Comparison of ENCODE assay signal across 27 cellular contexts in the genomic region with DNA sequence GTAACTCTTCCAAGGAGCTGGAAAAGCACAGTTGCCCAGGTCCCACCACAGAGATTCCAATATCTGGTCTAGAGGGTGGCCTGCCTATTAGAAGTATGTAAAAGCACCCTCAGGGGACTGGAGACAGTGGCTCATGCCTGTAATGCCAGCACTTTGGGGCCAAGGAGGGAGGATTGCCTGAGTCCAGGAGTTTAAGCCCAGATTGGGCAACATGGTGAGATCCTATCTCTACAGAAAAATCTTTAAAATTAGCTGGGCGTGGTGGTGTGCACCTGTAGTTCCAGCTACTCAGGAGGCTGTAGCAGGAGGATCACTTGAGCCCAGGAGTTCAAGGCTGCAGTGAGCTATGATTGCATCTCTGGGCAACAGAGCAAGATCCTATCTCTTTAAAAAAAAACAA.
"Had no signal": no experiment of that assay in that cellular context is flagged by ENCODE, and none has a peak within 500 bp of the region (broad histone marks: within the 10 kb centered on the region; RNA-seq: fewer than 3 reads in every experiment).

No MANE protein-coding gene starts in this region.

- H3K4me1 ChIP-seq: colonic mucosa, esophagus muscularis mucosa, esophagus squamous epithelium, foreskin keratinocyte, gastrocnemius medialis, gastroesophageal sphincter, heart left ventricle, heart right ventricle had no signal

- DNase-seq: colonic mucosa; cortex of kidney; dermis blood vessel endothelial cell; dorsolateral prefrontal cortex; effector CD4-positive, alpha-beta T cell; effector CD8-positive, alpha-beta T cell; effector memory CD4-positive, alpha-beta T cell; effector memory CD8-positive, alpha-beta T cell; endodermal cell; erythroblast; esophagus squamous epithelium; foreskin fibroblast; foreskin keratinocyte; foreskin melanocyte; gastrocnemius medialis; glutamatergic neuron; head of caudate nucleus; heart left ventricle; heart right ventricle had no signal

- H3K9me3 ChIP-seq: colonic mucosa, esophagus squamous epithelium, gastrocnemius medialis had no signal

- FAIRE-seq: colon, endometrium, endothelial cell of umbilical vein, frontal cortex had no signal

- H3K4me3 ChIP-seq: colonic mucosa, coronary artery, dorsolateral prefrontal cortex, esophagus muscularis mucosa, esophagus squamous epithelium, gastrocnemius medialis, gastroesophageal sphincter, heart left ventricle, heart right ventricle had no signal

- H3K27me3 ChIP-seq: colonic mucosa, esophagus muscularis mucosa, esophagus squamous epithelium, foreskin keratinocyte, gastrocnemius medialis, gastroesophageal sphincter, heart left ventricle, heart right ventricle had no signal

- H3K36me3 ChIP-seq: colonic mucosa, esophagus muscularis mucosa, esophagus squamous epithelium, gastrocnemius medialis, gastroesophageal sphincter, heart left ventricle, heart right ventricle had no signal

- H3K27ac ChIP-seq: colonic mucosa, coronary artery, dorsolateral prefrontal cortex, epithelial cell of prostate, esophagus muscularis mucosa, esophagus squamous epithelium, foreskin keratinocyte, gastrocnemius medialis, gastroesophageal sphincter, heart left ventricle, heart right ventricle had no signal
